In the genomic region with DNA sequence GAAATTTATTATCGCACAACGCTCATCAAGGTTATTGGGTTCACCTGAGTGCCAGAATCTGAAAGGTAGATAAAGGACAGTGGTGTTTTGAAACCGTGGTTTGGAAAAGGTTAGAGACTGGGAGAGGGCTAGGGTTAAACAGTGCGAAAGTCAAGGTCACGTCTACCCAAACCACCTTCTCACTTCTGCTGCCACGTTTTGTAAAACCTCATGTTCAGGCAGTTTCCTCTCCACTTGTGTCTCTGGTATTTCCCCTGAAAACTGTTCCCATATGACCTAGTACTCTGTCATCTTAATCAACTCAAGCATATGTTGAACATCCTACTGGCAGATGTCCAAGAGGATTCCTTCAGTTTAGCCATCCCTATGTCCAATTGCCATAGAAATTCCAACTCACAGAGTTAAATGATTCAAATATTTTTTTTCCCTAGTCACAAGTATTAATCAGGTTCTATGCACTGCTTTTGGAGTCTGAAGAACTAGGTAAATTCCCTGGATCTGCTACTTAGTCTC, we compare ENCODE assay signal across 1 cellular context.
TF ChIP-seq lines count a peak whose summit lies in the region.

No MANE protein-coding gene starts in this region.

TF ChIP-seq in WTC11, 78 proteins besides CTCF, POLR2A, EP300 and RAD21 (continued from another document):
- TF ChIP-seq, protein P1, sequence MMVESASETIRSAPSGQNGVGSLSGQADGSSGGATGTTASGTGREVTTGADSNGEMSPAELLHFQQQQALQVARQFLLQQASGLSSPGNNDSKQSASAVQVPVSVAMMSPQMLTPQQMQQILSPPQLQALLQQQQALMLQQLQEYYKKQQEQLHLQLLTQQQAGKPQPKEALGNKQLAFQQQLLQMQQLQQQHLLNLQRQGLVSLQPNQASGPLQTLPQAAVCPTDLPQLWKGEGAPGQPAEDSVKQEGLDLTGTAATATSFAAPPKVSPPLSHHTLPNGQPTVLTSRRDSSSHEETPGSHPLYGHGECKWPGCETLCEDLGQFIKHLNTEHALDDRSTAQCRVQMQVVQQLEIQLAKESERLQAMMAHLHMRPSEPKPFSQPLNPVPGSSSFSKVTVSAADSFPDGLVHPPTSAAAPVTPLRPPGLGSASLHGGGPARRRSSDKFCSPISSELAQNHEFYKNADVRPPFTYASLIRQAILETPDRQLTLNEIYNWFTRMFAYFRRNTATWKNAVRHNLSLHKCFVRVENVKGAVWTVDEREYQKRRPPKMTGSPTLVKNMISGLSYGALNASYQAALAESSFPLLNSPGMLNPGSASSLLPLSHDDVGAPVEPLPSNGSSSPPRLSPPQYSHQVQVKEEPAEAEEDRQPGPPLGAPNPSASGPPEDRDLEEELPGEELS (CRISPR knock-in tag; IDR thresholded peaks at IDR 0.05) = no peak
- TF ChIP-seq, protein P2, sequence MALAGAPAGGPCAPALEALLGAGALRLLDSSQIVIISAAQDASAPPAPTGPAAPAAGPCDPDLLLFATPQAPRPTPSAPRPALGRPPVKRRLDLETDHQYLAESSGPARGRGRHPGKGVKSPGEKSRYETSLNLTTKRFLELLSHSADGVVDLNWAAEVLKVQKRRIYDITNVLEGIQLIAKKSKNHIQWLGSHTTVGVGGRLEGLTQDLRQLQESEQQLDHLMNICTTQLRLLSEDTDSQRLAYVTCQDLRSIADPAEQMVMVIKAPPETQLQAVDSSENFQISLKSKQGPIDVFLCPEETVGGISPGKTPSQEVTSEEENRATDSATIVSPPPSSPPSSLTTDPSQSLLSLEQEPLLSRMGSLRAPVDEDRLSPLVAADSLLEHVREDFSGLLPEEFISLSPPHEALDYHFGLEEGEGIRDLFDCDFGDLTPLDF (CRISPR knock-in tag; IDR thresholded peaks at IDR 0.05) = no peak
- TF ChIP-seq, protein P3, sequence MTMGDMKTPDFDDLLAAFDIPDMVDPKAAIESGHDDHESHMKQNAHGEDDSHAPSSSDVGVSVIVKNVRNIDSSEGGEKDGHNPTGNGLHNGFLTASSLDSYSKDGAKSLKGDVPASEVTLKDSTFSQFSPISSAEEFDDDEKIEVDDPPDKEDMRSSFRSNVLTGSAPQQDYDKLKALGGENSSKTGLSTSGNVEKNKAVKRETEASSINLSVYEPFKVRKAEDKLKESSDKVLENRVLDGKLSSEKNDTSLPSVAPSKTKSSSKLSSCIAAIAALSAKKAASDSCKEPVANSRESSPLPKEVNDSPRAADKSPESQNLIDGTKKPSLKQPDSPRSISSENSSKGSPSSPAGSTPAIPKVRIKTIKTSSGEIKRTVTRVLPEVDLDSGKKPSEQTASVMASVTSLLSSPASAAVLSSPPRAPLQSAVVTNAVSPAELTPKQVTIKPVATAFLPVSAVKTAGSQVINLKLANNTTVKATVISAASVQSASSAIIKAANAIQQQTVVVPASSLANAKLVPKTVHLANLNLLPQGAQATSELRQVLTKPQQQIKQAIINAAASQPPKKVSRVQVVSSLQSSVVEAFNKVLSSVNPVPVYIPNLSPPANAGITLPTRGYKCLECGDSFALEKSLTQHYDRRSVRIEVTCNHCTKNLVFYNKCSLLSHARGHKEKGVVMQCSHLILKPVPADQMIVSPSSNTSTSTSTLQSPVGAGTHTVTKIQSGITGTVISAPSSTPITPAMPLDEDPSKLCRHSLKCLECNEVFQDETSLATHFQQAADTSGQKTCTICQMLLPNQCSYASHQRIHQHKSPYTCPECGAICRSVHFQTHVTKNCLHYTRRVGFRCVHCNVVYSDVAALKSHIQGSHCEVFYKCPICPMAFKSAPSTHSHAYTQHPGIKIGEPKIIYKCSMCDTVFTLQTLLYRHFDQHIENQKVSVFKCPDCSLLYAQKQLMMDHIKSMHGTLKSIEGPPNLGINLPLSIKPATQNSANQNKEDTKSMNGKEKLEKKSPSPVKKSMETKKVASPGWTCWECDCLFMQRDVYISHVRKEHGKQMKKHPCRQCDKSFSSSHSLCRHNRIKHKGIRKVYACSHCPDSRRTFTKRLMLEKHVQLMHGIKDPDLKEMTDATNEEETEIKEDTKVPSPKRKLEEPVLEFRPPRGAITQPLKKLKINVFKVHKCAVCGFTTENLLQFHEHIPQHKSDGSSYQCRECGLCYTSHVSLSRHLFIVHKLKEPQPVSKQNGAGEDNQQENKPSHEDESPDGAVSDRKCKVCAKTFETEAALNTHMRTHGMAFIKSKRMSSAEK (CRISPR knock-in tag; IDR thresholded peaks at IDR 0.05; ENCODE audit: borderline replicate concordance) = no peak
- TF ChIP-seq, protein P4, sequence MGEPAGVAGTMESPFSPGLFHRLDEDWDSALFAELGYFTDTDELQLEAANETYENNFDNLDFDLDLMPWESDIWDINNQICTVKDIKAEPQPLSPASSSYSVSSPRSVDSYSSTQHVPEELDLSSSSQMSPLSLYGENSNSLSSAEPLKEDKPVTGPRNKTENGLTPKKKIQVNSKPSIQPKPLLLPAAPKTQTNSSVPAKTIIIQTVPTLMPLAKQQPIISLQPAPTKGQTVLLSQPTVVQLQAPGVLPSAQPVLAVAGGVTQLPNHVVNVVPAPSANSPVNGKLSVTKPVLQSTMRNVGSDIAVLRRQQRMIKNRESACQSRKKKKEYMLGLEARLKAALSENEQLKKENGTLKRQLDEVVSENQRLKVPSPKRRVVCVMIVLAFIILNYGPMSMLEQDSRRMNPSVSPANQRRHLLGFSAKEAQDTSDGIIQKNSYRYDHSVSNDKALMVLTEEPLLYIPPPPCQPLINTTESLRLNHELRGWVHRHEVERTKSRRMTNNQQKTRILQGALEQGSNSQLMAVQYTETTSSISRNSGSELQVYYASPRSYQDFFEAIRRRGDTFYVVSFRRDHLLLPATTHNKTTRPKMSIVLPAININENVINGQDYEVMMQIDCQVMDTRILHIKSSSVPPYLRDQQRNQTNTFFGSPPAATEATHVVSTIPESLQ (CRISPR knock-in tag; IDR thresholded peaks at IDR 0.05) = no peak
- TF ChIP-seq, protein P5, sequence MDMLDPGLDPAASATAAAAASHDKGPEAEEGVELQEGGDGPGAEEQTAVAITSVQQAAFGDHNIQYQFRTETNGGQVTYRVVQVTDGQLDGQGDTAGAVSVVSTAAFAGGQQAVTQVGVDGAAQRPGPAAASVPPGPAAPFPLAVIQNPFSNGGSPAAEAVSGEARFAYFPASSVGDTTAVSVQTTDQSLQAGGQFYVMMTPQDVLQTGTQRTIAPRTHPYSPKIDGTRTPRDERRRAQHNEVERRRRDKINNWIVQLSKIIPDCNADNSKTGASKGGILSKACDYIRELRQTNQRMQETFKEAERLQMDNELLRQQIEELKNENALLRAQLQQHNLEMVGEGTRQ (CRISPR knock-in tag; IDR thresholded peaks at IDR 0.05) = no peak
- TF ChIP-seq ZNF121 (CRISPR knock-in tag; IDR thresholded peaks at IDR 0.05) (no peak), RELA (CRISPR knock-in tag; IDR thresholded peaks at IDR 0.05; ENCODE audit: borderline replicate concordance) (no peak), KAT7 (CRISPR knock-in tag; IDR thresholded peaks at IDR 0.05; ENCODE audit: borderline replicate concordance) (no peak)
- TF ChIP-seq, protein P6, sequence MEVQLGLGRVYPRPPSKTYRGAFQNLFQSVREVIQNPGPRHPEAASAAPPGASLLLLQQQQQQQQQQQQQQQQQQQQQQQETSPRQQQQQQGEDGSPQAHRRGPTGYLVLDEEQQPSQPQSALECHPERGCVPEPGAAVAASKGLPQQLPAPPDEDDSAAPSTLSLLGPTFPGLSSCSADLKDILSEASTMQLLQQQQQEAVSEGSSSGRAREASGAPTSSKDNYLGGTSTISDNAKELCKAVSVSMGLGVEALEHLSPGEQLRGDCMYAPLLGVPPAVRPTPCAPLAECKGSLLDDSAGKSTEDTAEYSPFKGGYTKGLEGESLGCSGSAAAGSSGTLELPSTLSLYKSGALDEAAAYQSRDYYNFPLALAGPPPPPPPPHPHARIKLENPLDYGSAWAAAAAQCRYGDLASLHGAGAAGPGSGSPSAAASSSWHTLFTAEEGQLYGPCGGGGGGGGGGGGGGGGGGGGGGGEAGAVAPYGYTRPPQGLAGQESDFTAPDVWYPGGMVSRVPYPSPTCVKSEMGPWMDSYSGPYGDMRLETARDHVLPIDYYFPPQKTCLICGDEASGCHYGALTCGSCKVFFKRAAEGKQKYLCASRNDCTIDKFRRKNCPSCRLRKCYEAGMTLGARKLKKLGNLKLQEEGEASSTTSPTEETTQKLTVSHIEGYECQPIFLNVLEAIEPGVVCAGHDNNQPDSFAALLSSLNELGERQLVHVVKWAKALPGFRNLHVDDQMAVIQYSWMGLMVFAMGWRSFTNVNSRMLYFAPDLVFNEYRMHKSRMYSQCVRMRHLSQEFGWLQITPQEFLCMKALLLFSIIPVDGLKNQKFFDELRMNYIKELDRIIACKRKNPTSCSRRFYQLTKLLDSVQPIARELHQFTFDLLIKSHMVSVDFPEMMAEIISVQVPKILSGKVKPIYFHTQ (CRISPR knock-in tag; IDR thresholded peaks at IDR 0.05) = no peak
- TF ChIP-seq, protein P7, sequence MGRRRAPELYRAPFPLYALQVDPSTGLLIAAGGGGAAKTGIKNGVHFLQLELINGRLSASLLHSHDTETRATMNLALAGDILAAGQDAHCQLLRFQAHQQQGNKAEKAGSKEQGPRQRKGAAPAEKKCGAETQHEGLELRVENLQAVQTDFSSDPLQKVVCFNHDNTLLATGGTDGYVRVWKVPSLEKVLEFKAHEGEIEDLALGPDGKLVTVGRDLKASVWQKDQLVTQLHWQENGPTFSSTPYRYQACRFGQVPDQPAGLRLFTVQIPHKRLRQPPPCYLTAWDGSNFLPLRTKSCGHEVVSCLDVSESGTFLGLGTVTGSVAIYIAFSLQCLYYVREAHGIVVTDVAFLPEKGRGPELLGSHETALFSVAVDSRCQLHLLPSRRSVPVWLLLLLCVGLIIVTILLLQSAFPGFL (CRISPR knock-in tag; IDR thresholded peaks at IDR 0.05; ENCODE audit: borderline replicate concordance) = no peak
- TF ChIP-seq, protein P8, sequence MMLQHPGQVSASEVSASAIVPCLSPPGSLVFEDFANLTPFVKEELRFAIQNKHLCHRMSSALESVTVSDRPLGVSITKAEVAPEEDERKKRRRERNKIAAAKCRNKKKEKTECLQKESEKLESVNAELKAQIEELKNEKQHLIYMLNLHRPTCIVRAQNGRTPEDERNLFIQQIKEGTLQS (CRISPR knock-in tag; conservative IDR thresholded peaks at IDR 0.05) = no peak
- TF ChIP-seq, protein P9, sequence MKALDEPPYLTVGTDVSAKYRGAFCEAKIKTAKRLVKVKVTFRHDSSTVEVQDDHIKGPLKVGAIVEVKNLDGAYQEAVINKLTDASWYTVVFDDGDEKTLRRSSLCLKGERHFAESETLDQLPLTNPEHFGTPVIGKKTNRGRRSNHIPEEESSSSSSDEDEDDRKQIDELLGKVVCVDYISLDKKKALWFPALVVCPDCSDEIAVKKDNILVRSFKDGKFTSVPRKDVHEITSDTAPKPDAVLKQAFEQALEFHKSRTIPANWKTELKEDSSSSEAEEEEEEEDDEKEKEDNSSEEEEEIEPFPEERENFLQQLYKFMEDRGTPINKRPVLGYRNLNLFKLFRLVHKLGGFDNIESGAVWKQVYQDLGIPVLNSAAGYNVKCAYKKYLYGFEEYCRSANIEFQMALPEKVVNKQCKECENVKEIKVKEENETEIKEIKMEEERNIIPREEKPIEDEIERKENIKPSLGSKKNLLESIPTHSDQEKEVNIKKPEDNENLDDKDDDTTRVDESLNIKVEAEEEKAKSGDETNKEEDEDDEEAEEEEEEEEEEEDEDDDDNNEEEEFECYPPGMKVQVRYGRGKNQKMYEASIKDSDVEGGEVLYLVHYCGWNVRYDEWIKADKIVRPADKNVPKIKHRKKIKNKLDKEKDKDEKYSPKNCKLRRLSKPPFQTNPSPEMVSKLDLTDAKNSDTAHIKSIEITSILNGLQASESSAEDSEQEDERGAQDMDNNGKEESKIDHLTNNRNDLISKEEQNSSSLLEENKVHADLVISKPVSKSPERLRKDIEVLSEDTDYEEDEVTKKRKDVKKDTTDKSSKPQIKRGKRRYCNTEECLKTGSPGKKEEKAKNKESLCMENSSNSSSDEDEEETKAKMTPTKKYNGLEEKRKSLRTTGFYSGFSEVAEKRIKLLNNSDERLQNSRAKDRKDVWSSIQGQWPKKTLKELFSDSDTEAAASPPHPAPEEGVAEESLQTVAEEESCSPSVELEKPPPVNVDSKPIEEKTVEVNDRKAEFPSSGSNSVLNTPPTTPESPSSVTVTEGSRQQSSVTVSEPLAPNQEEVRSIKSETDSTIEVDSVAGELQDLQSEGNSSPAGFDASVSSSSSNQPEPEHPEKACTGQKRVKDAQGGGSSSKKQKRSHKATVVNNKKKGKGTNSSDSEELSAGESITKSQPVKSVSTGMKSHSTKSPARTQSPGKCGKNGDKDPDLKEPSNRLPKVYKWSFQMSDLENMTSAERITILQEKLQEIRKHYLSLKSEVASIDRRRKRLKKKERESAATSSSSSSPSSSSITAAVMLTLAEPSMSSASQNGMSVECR (CRISPR knock-in tag; IDR thresholded peaks at IDR 0.05; ENCODE audit: borderline replicate concordance) = no peak
